In genomic region chr7:134293029-134293740, GRCh38 we compare ENCODE assay signal across 9 cellular contexts. TPM values are rescaled to one million over a fixed set of nuclear protein-coding genes. Genes with fewer than 3 reads are reported as not detected.
DNase-seq lines count a peak whose midpoint lies in the region; ATAC-seq and TF ChIP-seq lines count a peak whose summit lies in the region.
"Had no signal": no experiment of that assay in that cellular context is flagged by ENCODE, and none has a peak within 500 bp of the region (broad histone marks: within the 10 kb centered on the region; RNA-seq: fewer than 3 reads in every experiment).

No MANE protein-coding gene starts in this region.

- H3K4me1 ChIP-seq in testis: no peaks in the 10 kb centered on the region

- no peak overlapping the region for H3K4me3 ChIP-seq in testis

- H3K4me1 Mint-ChIP-seq in activated CD4-positive, alpha-beta T cell treated with anti-CD3 and anti-CD28 coated beads, Interleukin-2, amount 10 ng/mL, durations not matched to agents 24 days and 14 days: no peaks in the 10 kb centered on the region
- peaks cover 14% of the 10 kb centered on the region for H3K4me1 Mint-ChIP-seq in WTC11

- POLR2A ChIA-PET in WTC11 (lab: Charles Lee): no interaction called here

- peak; percentile 45 for DNase-seq in activated CD4-positive, alpha-beta T cell treated with anti-CD3 and anti-CD28 coated beads, Interleukin-2, amount 10 ng/mL, durations not matched to agents 24 days and 14 days
- DNase-seq in activated CD4-positive, alpha-beta T cell treated with anti-CD3 and anti-CD28 coated beads, Interleukin-2, amount 50 U/mL, for 1 hour: no peak
- no peak for DNase-seq in WTC11 (ENCODE audit: low spot score)
- peak; percentile 27 for DNase-seq in testis
- DNase-seq in dedifferentiated amniotic fluid mesenchymal stem cell (ENCODE audit: extremely low spot score): no peak
- no peak for DNase-seq in NCI-H748 treated with DMSO at 0.1 percent for 48 hours (lab: John Stamatoyannopoulos, UW)
- DNase-seq in SW480 (ENCODE audit: low spot score): no peak

- no peaks in the 10 kb centered on the region for H3K27me3 ChIP-seq in testis

- H3K36me3 ChIP-seq in testis (ENCODE audit: low read depth, missing control alignments): no peaks in the 10 kb centered on the region

- H3K27ac ChIP-seq in testis: no peak overlapping the region
- H3K27ac ChIP-seq: epithelial cell of prostate had no signal

- WGBS in testis, 2 donors: 89 to 91% methylated on average over 12 of the region's 12 CpGs

- TF ChIP-seq CTCF in WTC11 (IDR thresholded peaks at IDR 0.05): no peak
- TF ChIP-seq CTCF in testis (IDR thresholded peaks at IDR 0.05): no peak

- no peaks in the 10 kb centered on the region for H3K9me3 ChIP-seq in testis

- no peaks in the 10 kb centered on the region for H3K27me3 Mint-ChIP-seq in activated CD4-positive, alpha-beta T cell treated with anti-CD3 and anti-CD28 coated beads, Interleukin-2, amount 10 ng/mL, durations not matched to agents 24 days and 14 days
- no peaks in the 10 kb centered on the region for H3K27me3 Mint-ChIP-seq in WTC11 (ENCODE audit: low read depth)

- CTCF ChIA-PET in WTC11 (lab: Charles Lee): no interaction called here

- peak; percentile 99 for ATAC-seq in HG03095 (IDR thresholded peaks at IDR 0.05; ENCODE audit: unreplicated experiment)
- no peak for ATAC-seq in WTC11

- H3K4me3 Mint-ChIP-seq in activated CD4-positive, alpha-beta T cell treated with anti-CD3 and anti-CD28 coated beads, Interleukin-2, amount 10 ng/mL, durations not matched to agents 24 days and 14 days: no peak overlapping the region
- no peak overlapping the region for H3K4me3 Mint-ChIP-seq in WTC11

- intact Hi-C loops in activated CD4-positive, alpha-beta T cell treated with anti-CD3 and anti-CD28 coated beads, Interleukin-2, amount 10 ng/mL, durations not matched to agents 24 days and 14 days (cut with micrococcal nuclease): no loop called here
- intact Hi-C loops in testis (cut with DNase I; ENCODE audit: low total_unique reads): no loop called here

- TF ChIP-seq POLR2A in testis (IDR thresholded peaks at IDR 0.05): no peak

- H3K36me3 Mint-ChIP-seq in activated CD4-positive, alpha-beta T cell treated with anti-CD3 and anti-CD28 coated beads, Interleukin-2, amount 10 ng/mL, durations not matched to agents 24 days and 14 days (ENCODE audit: low read depth): peaks cover 21% of the 10 kb centered on the region
- peaks cover 36% of the 10 kb centered on the region for H3K36me3 Mint-ChIP-seq in WTC11

- H3K27ac Mint-ChIP-seq in activated CD4-positive, alpha-beta T cell treated with anti-CD3 and anti-CD28 coated beads, Interleukin-2, amount 10 ng/mL, durations not matched to agents 24 days and 14 days: no peak overlapping the region
- H3K27ac Mint-ChIP-seq in WTC11: no peak overlapping the region; the same call in 1 of the 2 replicates

- H3K9me3 Mint-ChIP-seq in activated CD4-positive, alpha-beta T cell treated with anti-CD3 and anti-CD28 coated beads, Interleukin-2, amount 10 ng/mL, durations not matched to agents 24 days and 14 days: no peaks in the 10 kb centered on the region
- H3K9me3 Mint-ChIP-seq in WTC11: no peaks in the 10 kb centered on the region

TF ChIP-seq in WTC11, 78 proteins besides CTCF, POLR2A, EP300 and RAD21:
- no peak for TF ChIP-seq ZNF232 (CRISPR knock-in tag; IDR thresholded peaks at IDR 0.05)
- TF ChIP-seq IRF1 (CRISPR knock-in tag; IDR thresholded peaks at IDR 0.05): no peak
- TF ChIP-seq GABPB1 (CRISPR knock-in tag; IDR thresholded peaks at IDR 0.05): peak; percentile 34; the same call in 1 of the 2 replicates
TF ChIP-seq in WTC11: peak in this region for 1.

RNA-seq across cellular contexts. Expression of gene SLC35B4, which starts 23.5 kb away (rescaled TPM):
- total RNA-seq in activated CD4-positive, alpha-beta T cell treated with anti-CD3 and anti-CD28 coated beads, Interleukin-2, amount 10 ng/mL, durations not matched to agents 24 days and 14 days: 23.0 and 27.6 TPM in 2 replicates
- total RNA-seq in WTC11 (2021) (31.5 to 35.5 TPM (median 32.6 TPM) in 3 replicates), testis (10 to 100 TPM; 13.9 to 15.7 TPM)
- polyA plus RNA-seq in testis (ENCODE audit: insufficient read depth, low read depth, low replicate concordance): 11.0 TPM

Comparison
In these comparisons a context has a peak if more than half of its experiments do, and no peak if none do; other contexts are left out.
1. DNase-seq: peak in activated CD4-positive, alpha-beta T cell treated with anti-CD3 and anti-CD28 coated beads, Interleukin-2, amount 10 ng/mL, durations not matched to agents 24 days and 14 days (single experiment) and testis (single experiment); none in activated CD4-positive, alpha-beta T cell treated with anti-CD3 and anti-CD28 coated beads, Interleukin-2, amount 50 U/mL, for 1 hour (single experiment), WTC11 (single experiment), dedifferentiated amniotic fluid mesenchymal stem cell (single experiment), NCI-H748 treated with DMSO at 0.1 percent for 48 hours (single experiment) and SW480 (single experiment).